9 cellular contexts compared by ENCODE assay signal in the genomic region with DNA sequence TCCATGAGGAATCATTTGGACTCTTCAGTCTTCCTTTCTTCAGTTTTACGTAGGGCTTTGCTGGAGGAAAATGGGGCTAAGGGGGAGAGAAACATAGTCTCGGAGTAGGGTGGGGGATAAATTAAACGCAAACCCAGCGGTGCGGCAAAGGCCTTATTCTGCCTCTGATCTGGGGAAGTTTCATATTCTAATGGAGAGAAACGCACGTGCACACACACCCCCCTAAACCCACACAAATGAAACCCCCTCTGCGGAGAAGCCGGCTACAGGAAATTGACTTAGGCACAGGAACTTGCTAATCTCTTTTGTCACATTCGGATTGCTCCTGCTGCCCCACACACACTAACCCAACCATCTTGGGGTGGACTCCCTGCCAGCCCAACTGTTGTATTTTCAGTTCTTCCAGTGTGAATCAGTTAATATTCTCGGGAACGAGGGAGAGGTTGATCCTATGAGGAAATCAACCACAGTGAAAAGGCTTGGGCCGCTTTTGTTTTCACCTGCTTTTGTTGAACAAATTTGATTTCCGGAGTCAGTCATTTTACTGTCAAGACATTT. TPM values are rescaled to one million over a fixed set of nuclear protein-coding genes. Genes with fewer than 3 reads are reported as not detected.
DNase-seq lines count a peak whose midpoint lies in the region; ATAC-seq and TF ChIP-seq lines count a peak whose summit lies in the region.
"Had no signal": no experiment of that assay in that cellular context is flagged by ENCODE, and none has a peak within 500 bp of the region (broad histone marks: within the 10 kb centered on the region; RNA-seq: fewer than 3 reads in every experiment).

A gene with protein sequence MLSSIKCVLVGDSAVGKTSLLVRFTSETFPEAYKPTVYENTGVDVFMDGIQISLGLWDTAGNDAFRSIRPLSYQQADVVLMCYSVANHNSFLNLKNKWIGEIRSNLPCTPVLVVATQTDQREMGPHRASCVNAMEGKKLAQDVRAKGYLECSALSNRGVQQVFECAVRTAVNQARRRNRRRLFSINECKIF (plus strand): TSS at position 308 of the 558 bp plus-strand sequence. CDS start 46,356 bp downstream, outside the sequence.

- peak within 1 kb of the TSS; percentile 81 for H3K27ac Mint-ChIP-seq in progenitor cell of endocrine pancreas

- peaks cover 32% of the 10 kb centered on the region for H3K4me1 Mint-ChIP-seq in progenitor cell of endocrine pancreas (ENCODE audit: low read depth)

- peak; percentile 22 for ATAC-seq in GM18517 (IDR thresholded peaks at IDR 0.05; ENCODE audit: unreplicated experiment)

- DNase-seq in RPMI8226 (peak; percentile 75), progenitor cell of endocrine pancreas (ENCODE audit: low spot score, unreplicated experiment) (no peak), glomerular visceral epithelial cell (ENCODE audit: extremely low spot score) (no peak), NOMO-1 treated with DMSO at 0.1 percent for 48 hours (lab: John Stamatoyannopoulos, UW; ENCODE audit: unreplicated experiment) (no peak), NCI-H2196 (lab: John Stamatoyannopoulos, UW; ENCODE audit: unreplicated experiment) (no peak), kidney glomerular epithelial cell (lab: John Stamatoyannopoulos, UW) (no peak)
- DNase-seq in activated naive CD4-positive, alpha-beta T cell treated with Interleukin-2 at 50 U/mL for 16 hours, result peak; percentile 78
- DNase-seq: left cardiac atrium had no signal

- no peaks in the 10 kb centered on the region for H3K36me3 Mint-ChIP-seq in progenitor cell of endocrine pancreas (ENCODE audit: insufficient read depth)

- no peaks in the 10 kb centered on the region for H3K9me3 Mint-ChIP-seq in progenitor cell of endocrine pancreas (ENCODE audit: low read depth)

- H3K4me3 Mint-ChIP-seq in progenitor cell of endocrine pancreas (ENCODE audit: low read depth), result peak within 1 kb of the TSS; percentile 66

- TF ChIP-seq CTCF in progenitor cell of endocrine pancreas (IDR thresholded peaks at IDR 0.05; ENCODE audit: unreplicated experiment), result no peak

- no peaks in the 10 kb centered on the region for H3K27me3 Mint-ChIP-seq in progenitor cell of endocrine pancreas

RNA-seq across cellular contexts. Expression of the gene that starts here (rescaled TPM):
- 4.5 and 5.5 TPM in 2 replicates for total RNA-seq in progenitor cell of endocrine pancreas

Comparison
In these comparisons a context has a peak if more than half of its experiments do, and no peak if none do; other contexts are left out.
1. DNase-seq: peak in RPMI8226 (single experiment) and activated naive CD4-positive, alpha-beta T cell treated with Interleukin-2 at 50 U/mL for 16 hours (single experiment); none in progenitor cell of endocrine pancreas (single experiment), glomerular visceral epithelial cell (single experiment), NOMO-1 treated with DMSO at 0.1 percent for 48 hours (single experiment), NCI-H2196 (single experiment) and kidney glomerular epithelial cell (single experiment).